9 cellular contexts compared by ENCODE assay signal in genomic region chr7:108592633-108593277, GRCh38. TPM values are rescaled to one million over a fixed set of nuclear protein-coding genes. Genes with fewer than 3 reads are reported as not detected.
DNase-seq lines count a peak whose midpoint lies in the region; ATAC-seq and TF ChIP-seq lines count a peak whose summit lies in the region.
"Had no signal": no experiment of that assay in that cellular context is flagged by ENCODE, and none has a peak within 500 bp of the region (broad histone marks: within the 10 kb centered on the region; RNA-seq: fewer than 3 reads in every experiment).

No MANE protein-coding gene starts in this region.

- no peak overlapping the region for H3K27ac ChIP-seq in sigmoid colon

- no peaks in the 10 kb centered on the region for H3K27me3 Mint-ChIP-seq in neural crest cell (ENCODE audit: low read depth)

- intact Hi-C loops in sigmoid colon (cut with DNase I) = no loop called here

- H3K27ac Mint-ChIP-seq in neural crest cell (ENCODE audit: unreplicated experiment) = no peak overlapping the region
- H3K27ac Mint-ChIP-seq: dendritic cell treated with granulocyte-macrophage colony-stimulating factor and Interleukin-4, amounts not matched to agents 40 ng/mL and 50 ng/mL, for 4 days had no signal

- H3K4me1 ChIP-seq in sigmoid colon = no peaks in the 10 kb centered on the region

- TF ChIP-seq EP300 in sigmoid colon (IDR thresholded peaks at IDR 0.05) = no peak

- no peaks in the 10 kb centered on the region for H3K9me3 ChIP-seq in sigmoid colon

- no peaks in the 10 kb centered on the region for H3K36me3 ChIP-seq in sigmoid colon

- no peaks in the 10 kb centered on the region for H3K36me3 Mint-ChIP-seq in neural crest cell (ENCODE audit: low read depth)

- H3K4me3 ChIP-seq in sigmoid colon = no peak overlapping the region

- H3K4me1 Mint-ChIP-seq in neural crest cell = peaks cover 15% of the 10 kb centered on the region

- no peaks in the 10 kb centered on the region for H3K27me3 ChIP-seq in sigmoid colon

- no peak overlapping the region for H3K4me3 Mint-ChIP-seq in neural crest cell
- H3K4me3 Mint-ChIP-seq: dendritic cell treated with granulocyte-macrophage colony-stimulating factor and Interleukin-4, amounts not matched to agents 40 ng/mL and 50 ng/mL, for 4 days had no signal

- H3K9me3 Mint-ChIP-seq in neural crest cell = no peaks in the 10 kb centered on the region
- H3K9me3 Mint-ChIP-seq: dendritic cell treated with granulocyte-macrophage colony-stimulating factor and Interleukin-4, amounts not matched to agents 40 ng/mL and 50 ng/mL, for 4 days had no signal

- in situ Hi-C loops in G401 (cut with HindIII; ENCODE audit: low sequenced_read_pairs) = no loop called here

- TF ChIP-seq POLR2A in sigmoid colon (IDR thresholded peaks at IDR 0.05) = no peak

- peak; percentile 27 for DNase-seq in G401 (ENCODE audit: low spot score)
- peak; percentile 96 for DNase-seq in NCI-H1694 treated with DMSO at 0.1 percent for 48 hours (lab: John Stamatoyannopoulos, UW)
- peak; percentile 9 for DNase-seq in amniotic epithelial cell (ENCODE audit: low read depth)
- DNase-seq in neural crest cell (ENCODE audit: low read depth, low spot score) = no peak
- no peak for DNase-seq in sigmoid colon
- no peak for DNase-seq in NCI-H1048 (lab: John Stamatoyannopoulos, UW)

- 22 to 63% methylated on average over 4 of the region's 4 CpGs for WGBS in sigmoid colon, 2 donors

- ATAC-seq in GM18873 (IDR thresholded peaks at IDR 0.05; ENCODE audit: low FRiP score, unreplicated experiment) (no peak), HG03025 (IDR thresholded peaks at IDR 0.05; ENCODE audit: low FRiP score, unreplicated experiment) (no peak)

- TF ChIP-seq CTCF in neural crest cell (conservative IDR thresholded peaks at IDR 0.05) (peak; percentile 60), sigmoid colon (IDR thresholded peaks at IDR 0.05) (no peak)

RNA-seq across cellular contexts. Expression of gene DNAJB9, which starts 23.1 kb away (rescaled TPM):
- total RNA-seq in G401 (2014; rRNA removed; shearing (Covaris generic)) = 13.1 and 26.3 TPM in 2 replicates
- total RNA-seq in neural crest cell (9.5 and 10.0 TPM in 2 replicates), sigmoid colon (10 to 100 TPM; 17.2 to 44.3 (median 33.4) TPM)
- 1 to 10 TPM; 7.8 to 9.6 (median 7.9) TPM for polyA plus RNA-seq in sigmoid colon

RNA-seq across cellular contexts. Expression of gene THAP5, which starts 23.2 kb away (rescaled TPM):
- total RNA-seq in G401 (2014; rRNA removed; shearing (Covaris generic)) = 17.6 and 31.0 TPM in 2 replicates
- 28.2 and 31.9 TPM in 2 replicates for total RNA-seq in neural crest cell
- 10 to 100 TPM; 28.5 to 37.1 (median 31.5) TPM for total RNA-seq in sigmoid colon
- polyA plus RNA-seq in sigmoid colon = 10 to 100 TPM in 1 of 3 donors, 1 to 10 TPM in 2; 9.6 to 12.7 (median 9.7) TPM

Comparison
In these comparisons a context has a peak if more than half of its experiments do, and no peak if none do; other contexts are left out.
1. DNase-seq: peak in G401 (single experiment), NCI-H1694 treated with DMSO at 0.1 percent for 48 hours (single experiment) and amniotic epithelial cell (single experiment); none in neural crest cell (single experiment), sigmoid colon (single experiment) and NCI-H1048 (single experiment).